In the genomic region with DNA sequence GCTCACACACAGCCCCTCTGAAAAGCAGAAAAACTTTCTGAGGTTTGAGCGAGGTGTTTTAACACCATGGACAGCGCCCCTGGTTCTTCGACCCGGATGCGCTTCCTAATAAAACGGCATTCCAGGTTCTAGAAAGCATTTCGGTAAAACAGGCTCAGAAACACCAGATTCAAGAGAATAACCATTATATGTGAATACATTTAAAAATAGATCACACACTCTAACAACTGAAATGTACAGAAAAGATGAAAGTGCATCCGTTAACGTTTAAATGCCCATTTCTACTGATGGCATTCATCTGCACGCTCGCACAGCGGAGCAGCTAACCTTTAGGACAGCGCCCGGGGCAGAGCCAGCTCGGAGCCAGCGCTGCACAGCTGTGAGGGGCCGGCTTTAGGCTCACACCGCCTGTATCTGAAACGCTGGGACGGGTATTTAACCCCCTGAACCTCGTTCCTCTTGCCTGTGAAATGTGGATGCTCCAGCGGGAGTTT, we compare ENCODE assay signal across 1 cellular context.
TF ChIP-seq lines count a peak whose summit lies in the region.

No MANE protein-coding gene starts in this region.

TF ChIP-seq in HepG2, 621 proteins besides CTCF, POLR2A, EP300 and RAD21 (continued from another document and continues in another):
- peak; percentile 74; the same call in 1 of the 2 replicates for TF ChIP-seq DNMT3B (CRISPR knock-in tag; conservative IDR thresholded peaks at IDR 0.05)
- TF ChIP-seq CC2D1A (CRISPR knock-in tag; IDR thresholded peaks at IDR 0.05), result no peak
- no peak for TF ChIP-seq NFYB (CRISPR knock-in tag; IDR thresholded peaks at IDR 0.05)
- TF ChIP-seq POGZ (CRISPR knock-in tag; IDR thresholded peaks at IDR 0.05), result no peak
- TF ChIP-seq HNF4A (CRISPR knock-in tag; IDR thresholded peaks at IDR 0.05), result no peak
- no peak for TF ChIP-seq ZNF431 (CRISPR knock-in tag; IDR thresholded peaks at IDR 0.05; ENCODE audit: borderline replicate concordance, low read depth)
- TF ChIP-seq, protein P1, sequence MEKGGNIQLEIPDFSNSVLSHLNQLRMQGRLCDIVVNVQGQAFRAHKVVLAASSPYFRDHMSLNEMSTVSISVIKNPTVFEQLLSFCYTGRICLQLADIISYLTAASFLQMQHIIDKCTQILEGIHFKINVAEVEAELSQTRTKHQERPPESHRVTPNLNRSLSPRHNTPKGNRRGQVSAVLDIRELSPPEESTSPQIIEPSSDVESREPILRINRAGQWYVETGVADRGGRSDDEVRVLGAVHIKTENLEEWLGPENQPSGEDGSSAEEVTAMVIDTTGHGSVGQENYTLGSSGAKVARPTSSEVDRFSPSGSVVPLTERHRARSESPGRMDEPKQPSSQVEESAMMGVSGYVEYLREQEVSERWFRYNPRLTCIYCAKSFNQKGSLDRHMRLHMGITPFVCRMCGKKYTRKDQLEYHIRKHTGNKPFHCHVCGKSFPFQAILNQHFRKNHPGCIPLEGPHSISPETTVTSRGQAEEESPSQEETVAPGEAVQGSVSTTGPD (CRISPR knock-in tag; IDR thresholded peaks at IDR 0.05), result no peak
- TF ChIP-seq, protein P2, sequence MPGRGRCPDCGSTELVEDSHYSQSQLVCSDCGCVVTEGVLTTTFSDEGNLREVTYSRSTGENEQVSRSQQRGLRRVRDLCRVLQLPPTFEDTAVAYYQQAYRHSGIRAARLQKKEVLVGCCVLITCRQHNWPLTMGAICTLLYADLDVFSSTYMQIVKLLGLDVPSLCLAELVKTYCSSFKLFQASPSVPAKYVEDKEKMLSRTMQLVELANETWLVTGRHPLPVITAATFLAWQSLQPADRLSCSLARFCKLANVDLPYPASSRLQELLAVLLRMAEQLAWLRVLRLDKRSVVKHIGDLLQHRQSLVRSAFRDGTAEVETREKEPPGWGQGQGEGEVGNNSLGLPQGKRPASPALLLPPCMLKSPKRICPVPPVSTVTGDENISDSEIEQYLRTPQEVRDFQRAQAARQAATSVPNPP (CRISPR knock-in tag; IDR thresholded peaks at IDR 0.05), result 0 out of 2 replicates have a peak, but pooled peaks have one; percentile 38
- TF ChIP-seq, protein P3, sequence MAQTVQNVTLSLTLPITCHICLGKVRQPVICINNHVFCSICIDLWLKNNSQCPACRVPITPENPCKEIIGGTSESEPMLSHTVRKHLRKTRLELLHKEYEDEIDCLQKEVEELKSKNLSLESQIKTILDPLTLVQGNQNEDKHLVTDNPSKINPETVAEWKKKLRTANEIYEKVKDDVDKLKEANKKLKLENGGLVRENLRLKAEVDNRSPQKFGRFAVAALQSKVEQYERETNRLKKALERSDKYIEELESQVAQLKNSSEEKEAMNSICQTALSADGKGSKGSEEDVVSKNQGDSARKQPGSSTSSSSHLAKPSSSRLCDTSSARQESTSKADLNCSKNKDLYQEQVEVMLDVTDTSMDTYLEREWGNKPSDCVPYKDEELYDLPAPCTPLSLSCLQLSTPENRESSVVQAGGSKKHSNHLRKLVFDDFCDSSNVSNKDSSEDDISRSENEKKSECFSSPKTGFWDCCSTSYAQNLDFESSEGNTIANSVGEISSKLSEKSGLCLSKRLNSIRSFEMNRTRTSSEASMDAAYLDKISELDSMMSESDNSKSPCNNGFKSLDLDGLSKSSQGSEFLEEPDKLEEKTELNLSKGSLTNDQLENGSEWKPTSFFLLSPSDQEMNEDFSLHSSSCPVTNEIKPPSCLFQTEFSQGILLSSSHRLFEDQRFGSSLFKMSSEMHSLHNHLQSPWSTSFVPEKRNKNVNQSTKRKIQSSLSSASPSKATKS (CRISPR knock-in tag; IDR thresholded peaks at IDR 0.05), result no peak
- TF ChIP-seq, protein P4, sequence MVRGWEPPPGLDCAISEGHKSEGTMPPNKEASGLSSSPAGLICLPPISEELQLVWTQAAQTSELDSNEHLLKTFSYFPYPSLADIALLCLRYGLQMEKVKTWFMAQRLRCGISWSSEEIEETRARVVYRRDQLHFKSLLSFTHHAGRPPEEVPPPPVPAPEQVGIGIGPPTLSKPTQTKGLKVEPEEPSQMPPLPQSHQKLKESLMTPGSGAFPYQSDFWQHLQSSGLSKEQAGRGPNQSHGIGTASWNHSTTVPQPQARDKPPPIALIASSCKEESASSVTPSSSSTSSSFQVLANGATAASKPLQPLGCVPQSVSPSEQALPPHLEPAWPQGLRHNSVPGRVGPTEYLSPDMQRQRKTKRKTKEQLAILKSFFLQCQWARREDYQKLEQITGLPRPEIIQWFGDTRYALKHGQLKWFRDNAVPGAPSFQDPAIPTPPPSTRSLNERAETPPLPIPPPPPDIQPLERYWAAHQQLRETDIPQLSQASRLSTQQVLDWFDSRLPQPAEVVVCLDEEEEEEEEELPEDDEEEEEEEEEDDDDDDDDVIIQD (CRISPR knock-in tag; IDR thresholded peaks at IDR 0.05; ENCODE audit: low read depth), result 0 out of 2 replicates have a peak, but pooled peaks have one; percentile 40
- TF ChIP-seq IKZF4 (CRISPR knock-in tag; IDR thresholded peaks at IDR 0.05; ENCODE audit: borderline replicate concordance, low read depth, not compliant biosample characterization), result no peak
- TF ChIP-seq ZNF766 (CRISPR knock-in tag; IDR thresholded peaks at IDR 0.05; ENCODE audit: borderline replicate concordance), result 0 out of 2 replicates have a peak, but pooled peaks have one; percentile 57
- TF ChIP-seq ASH2L (IDR thresholded peaks at IDR 0.05; ENCODE audit: insufficient read length, low read depth, low read length), result no peak
- TF ChIP-seq ZNF761 (CRISPR knock-in tag; conservative IDR thresholded peaks at IDR 0.05), result no peak
- no peak for TF ChIP-seq ZFP1 (CRISPR knock-in tag; IDR thresholded peaks at IDR 0.05)
- TF ChIP-seq RELA (CRISPR knock-in tag; IDR thresholded peaks at IDR 0.05), result no peak
- no peak for TF ChIP-seq NR2F1 (CRISPR knock-in tag; IDR thresholded peaks at IDR 0.05)
- peak; percentile 81 for TF ChIP-seq SMAD3 (CRISPR knock-in tag; IDR thresholded peaks at IDR 0.05)
- TF ChIP-seq NPAS2 (CRISPR knock-in tag; IDR thresholded peaks at IDR 0.05; ENCODE audit: borderline replicate concordance), result no peak
- no peak for TF ChIP-seq ZNF670 (CRISPR knock-in tag; IDR thresholded peaks at IDR 0.05; ENCODE audit: borderline replicate concordance)
- peak; percentile 44; the same call in 1 of the 2 replicates for TF ChIP-seq PHF20 (CRISPR knock-in tag; IDR thresholded peaks at IDR 0.05)
- TF ChIP-seq, protein P5, sequence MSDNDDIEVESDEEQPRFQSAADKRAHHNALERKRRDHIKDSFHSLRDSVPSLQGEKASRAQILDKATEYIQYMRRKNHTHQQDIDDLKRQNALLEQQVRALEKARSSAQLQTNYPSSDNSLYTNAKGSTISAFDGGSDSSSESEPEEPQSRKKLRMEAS (IDR thresholded peaks at IDR 0.05), result no peak
- no peak for TF ChIP-seq ZNF747 (CRISPR knock-in tag; IDR thresholded peaks at IDR 0.05; ENCODE audit: borderline replicate concordance)
- peak; percentile 80 for TF ChIP-seq GABPB1 (CRISPR knock-in tag; IDR thresholded peaks at IDR 0.05)
- TF ChIP-seq SMAD1 (CRISPR knock-in tag; IDR thresholded peaks at IDR 0.05; ENCODE audit: borderline replicate concordance, low read depth), result no peak
- TF ChIP-seq ZNF501 (CRISPR knock-in tag; IDR thresholded peaks at IDR 0.05), result peak; percentile 53; the same call in 1 of the 2 replicates
- TF ChIP-seq LCORL (IDR thresholded peaks at IDR 0.05), result no peak
- no peak for TF ChIP-seq LCORL (CRISPR knock-in tag; IDR thresholded peaks at IDR 0.05)
- no peak for TF ChIP-seq PHF8 (CRISPR knock-in tag; IDR thresholded peaks at IDR 0.05)
- TF ChIP-seq HMG20B (CRISPR knock-in tag; conservative IDR thresholded peaks at IDR 0.05), result 0 out of 2 replicates have a peak, but pooled peaks have one; percentile 48
- TF ChIP-seq, protein P6, sequence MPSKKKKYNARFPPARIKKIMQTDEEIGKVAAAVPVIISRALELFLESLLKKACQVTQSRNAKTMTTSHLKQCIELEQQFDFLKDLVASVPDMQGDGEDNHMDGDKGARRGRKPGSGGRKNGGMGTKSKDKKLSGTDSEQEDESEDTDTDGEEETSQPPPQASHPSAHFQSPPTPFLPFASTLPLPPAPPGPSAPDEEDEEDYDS (CRISPR knock-in tag; IDR thresholded peaks at IDR 0.05), result 0 out of 2 replicates have a peak, but pooled peaks have one; percentile 29
- TF ChIP-seq U2AF1 (optimal IDR thresholded peaks at IDR 0.05; ENCODE audit: low read depth, low read length), result no peak
- TF ChIP-seq ZSCAN29 (CRISPR knock-in tag; conservative IDR thresholded peaks at IDR 0.05), result no peak
- no peak for TF ChIP-seq DR1 (CRISPR knock-in tag; IDR thresholded peaks at IDR 0.05)
- TF ChIP-seq, protein P7, sequence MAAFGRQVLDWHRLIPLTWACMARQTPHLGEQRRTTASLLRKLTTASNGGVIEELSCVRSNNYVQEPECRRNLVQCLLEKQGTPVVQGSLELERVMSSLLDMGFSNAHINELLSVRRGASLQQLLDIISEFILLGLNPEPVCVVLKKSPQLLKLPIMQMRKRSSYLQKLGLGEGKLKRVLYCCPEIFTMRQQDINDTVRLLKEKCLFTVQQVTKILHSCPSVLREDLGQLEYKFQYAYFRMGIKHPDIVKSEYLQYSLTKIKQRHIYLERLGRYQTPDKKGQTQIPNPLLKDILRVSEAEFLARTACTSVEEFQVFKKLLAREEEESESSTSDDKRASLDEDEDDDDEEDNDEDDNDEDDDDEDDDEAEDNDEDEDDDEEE (CRISPR knock-in tag; IDR thresholded peaks at IDR 0.05), result no peak
- TF ChIP-seq ZNF10 (CRISPR knock-in tag; IDR thresholded peaks at IDR 0.05; ENCODE audit: borderline replicate concordance, low read depth), result no peak
- TF ChIP-seq KMT2B (CRISPR knock-in tag; IDR thresholded peaks at IDR 0.05), result peak; percentile 65; the same call in 1 of the 2 replicates
- TF ChIP-seq ZNF850 (CRISPR knock-in tag; conservative IDR thresholded peaks at IDR 0.05), result no peak
- TF ChIP-seq, protein P8, sequence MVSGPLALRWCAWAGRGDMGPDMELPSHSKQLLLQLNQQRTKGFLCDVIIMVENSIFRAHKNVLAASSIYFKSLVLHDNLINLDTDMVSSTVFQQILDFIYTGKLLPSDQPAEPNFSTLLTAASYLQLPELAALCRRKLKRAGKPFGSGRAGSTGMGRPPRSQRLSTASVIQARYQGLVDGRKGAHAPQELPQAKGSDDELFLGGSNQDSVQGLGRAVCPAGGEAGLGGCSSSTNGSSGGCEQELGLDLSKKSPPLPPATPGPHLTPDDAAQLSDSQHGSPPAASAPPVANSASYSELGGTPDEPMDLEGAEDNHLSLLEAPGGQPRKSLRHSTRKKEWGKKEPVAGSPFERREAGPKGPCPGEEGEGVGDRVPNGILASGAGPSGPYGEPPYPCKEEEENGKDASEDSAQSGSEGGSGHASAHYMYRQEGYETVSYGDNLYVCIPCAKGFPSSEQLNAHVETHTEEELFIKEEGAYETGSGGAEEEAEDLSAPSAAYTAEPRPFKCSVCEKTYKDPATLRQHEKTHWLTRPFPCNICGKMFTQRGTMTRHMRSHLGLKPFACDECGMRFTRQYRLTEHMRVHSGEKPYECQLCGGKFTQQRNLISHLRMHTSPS (CRISPR knock-in tag; IDR thresholded peaks at IDR 0.05; ENCODE audit: low read depth), result no peak
- no peak; the same call in 1 of the 2 replicates for TF ChIP-seq RFXANK (CRISPR knock-in tag; IDR thresholded peaks at IDR 0.05)
- TF ChIP-seq, protein P9, sequence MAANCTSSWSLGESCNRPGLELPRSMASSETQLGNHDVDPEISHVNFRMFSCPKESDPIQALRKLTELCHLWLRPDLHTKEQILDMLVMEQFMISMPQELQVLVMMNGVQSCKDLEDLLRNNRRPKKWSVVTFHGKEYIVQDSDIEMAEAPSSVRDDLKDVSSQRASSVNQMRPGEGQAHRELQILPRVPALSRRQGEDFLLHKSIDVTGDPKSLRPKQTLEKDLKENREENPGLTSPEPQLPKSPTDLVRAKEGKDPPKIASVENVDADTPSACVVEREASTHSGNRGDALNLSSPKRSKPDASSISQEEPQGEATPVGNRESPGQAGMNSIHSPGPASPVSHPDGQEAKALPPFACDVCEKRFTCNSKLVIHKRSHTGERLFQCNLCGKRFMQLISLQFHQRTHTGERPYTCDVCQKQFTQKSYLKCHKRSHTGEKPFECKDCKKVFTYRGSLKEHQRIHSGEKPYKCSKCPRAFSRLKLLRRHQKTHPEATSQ (CRISPR knock-in tag; IDR thresholded peaks at IDR 0.05; ENCODE audit: borderline replicate concordance), result no peak
- 0 out of 2 replicates have a peak, but pooled peaks have one; percentile 47 for TF ChIP-seq HES4 (CRISPR knock-in tag; IDR thresholded peaks at IDR 0.05; ENCODE audit: borderline replicate concordance)
- TF ChIP-seq SIX1 (CRISPR knock-in tag; IDR thresholded peaks at IDR 0.05; ENCODE audit: borderline replicate concordance), result no peak
- TF ChIP-seq PAWR (CRISPR knock-in tag; IDR thresholded peaks at IDR 0.05; ENCODE audit: borderline replicate concordance), result no peak
- no peak for TF ChIP-seq HOXA7 (CRISPR knock-in tag; IDR thresholded peaks at IDR 0.05)
- TF ChIP-seq FOXK1 (CRISPR knock-in tag; IDR thresholded peaks at IDR 0.05; ENCODE audit: borderline replicate concordance, low read depth), result peak; percentile 52; the same call in 1 of the 2 replicates
- TF ChIP-seq RXRB (CRISPR knock-in tag; IDR thresholded peaks at IDR 0.05; ENCODE audit: borderline replicate concordance), result peak; percentile 65
